25 cellular contexts compared by ENCODE assay signal in genomic region chr2:6906165-6906751, GRCh38. TPM values are rescaled to one million over a fixed set of nuclear protein-coding genes. Genes with fewer than 3 reads are reported as not detected.
DNase-seq lines count a peak whose midpoint lies in the region; ATAC-seq and FAIRE-seq lines count a peak whose summit lies in the region.
"Had no signal": no experiment of that assay in that cellular context is flagged by ENCODE, and none has a peak within 500 bp of the region (broad histone marks: within the 10 kb centered on the region; RNA-seq: fewer than 3 reads in every experiment).

No MANE protein-coding gene starts in this region.

- POLR2A ChIA-PET in naive thymus-derived CD4-positive, alpha-beta T cell (lab: Charles Lee), result interaction anchor here (0.6 to 7.9 kb wide), 5 partner anchors 9 to 1830 kb away, joined by 3 to 81 read pairs (median 8); partner anchors contain the start of genes RNF144A and RSAD2

- intact Hi-C loops in activated T-helper 2 cell treated with anti-CD3 and anti-CD28 coated beads, Interferon-gamma antibody, Interleukin-2, Interleukin-4, amounts not matched to agents 10 μg/mL and 5 μg/mL and 100 μg/mL, durations not matched to agents 14 hours and 24 hours and 36 hours (cut with micrococcal nuclease), result loop anchor here (1.0 to 5.0 kb wide), 2 partner anchors 9 to 79 kb away; no protein-coding TSS in a partner anchor
- intact Hi-C loops in naive thymus-derived CD4-positive, alpha-beta T cell (cut with micrococcal nuclease), result no loop called here

- H3K36me3 Mint-ChIP-seq in activated CD8-positive, alpha-beta memory T cell treated with anti-CD3 and anti-CD28 coated beads, Interleukin-2, amount 10 ng/mL, durations not matched to agents 7 days and 5 days, result peaks cover 90% of the 10 kb centered on the region
- peaks cover 86% of the 10 kb centered on the region for H3K36me3 Mint-ChIP-seq in activated T-helper 2 cell treated with anti-CD3 and anti-CD28 coated beads, Interferon-gamma antibody, Interleukin-2, Interleukin-4, amounts not matched to agents 10 μg/mL and 5 μg/mL and 100 μg/mL, durations not matched to agents 14 hours and 24 hours and 36 hours (ENCODE audit: low read depth)
- peaks cover 12 to 89% (median 27%) of the 10 kb centered on the region in 5 donors for H3K36me3 Mint-ChIP-seq in naive thymus-derived CD4-positive, alpha-beta T cell

- H3K27ac ChIP-seq in naive thymus-derived CD4-positive, alpha-beta T cell (ENCODE audit: low read depth, low read length), result no peak overlapping the region
- H3K27ac ChIP-seq: C4-2B, epithelial cell of prostate, GM23248, KMS-11, right lobe of liver had no signal

- DNase-seq in activated CD8-positive, alpha-beta memory T cell treated with anti-CD3 and anti-CD28 coated beads, Interleukin-2, amount 10 ng/mL, durations not matched to agents 7 days and 5 days, result no peak
- DNase-seq in activated CD8-positive, alpha-beta memory T cell treated with anti-CD3 and anti-CD28 coated beads for 24 hours, result no peak
- DNase-seq in NCI-H345 (lab: John Stamatoyannopoulos, UW) (peak; percentile 49), frontal cortex (ENCODE audit: low spot score in 2 of 2) (no peak)
- no peak for DNase-seq in activated T-helper 2 cell treated with anti-CD3 and anti-CD28 coated beads, Interferon-gamma antibody, Interleukin-2, Interleukin-4, amounts not matched to agents 10 μg/mL and 5 μg/mL and 100 μg/mL, durations not matched to agents 14 hours and 24 hours and 36 hours (ENCODE audit: low spot score)
- DNase-seq in naive thymus-derived CD4-positive, alpha-beta T cell, result no peak
- DNase-seq: activated effector memory CD4-positive, alpha-beta T cell treated with Interleukin-2 at 50 U/mL for 16 hours; central memory CD4-positive, alpha-beta T cell; GM23248; HFFc6; MV-4-11; NCI-H1930; NCI-H446 treated with DMSO at 0.1 percent for 48 hours; posterior cingulate gyrus; right lobe of liver; substantia nigra had no signal

- CTCF ChIA-PET in activated CD8-positive, alpha-beta memory T cell treated with anti-CD3 and anti-CD28 coated beads, Interleukin-2, amount 10 ng/mL, durations not matched to agents 7 days and 5 days (lab: Charles Lee), result interaction anchor here (1.2 to 4.0 kb wide), 9 partner anchors 9 to 138 kb away, joined by 3 to 27 read pairs (median 5); partner anchors contain the start of genes CMPK2 and RSAD2
- CTCF ChIA-PET in naive thymus-derived CD4-positive, alpha-beta T cell (lab: Charles Lee), result interaction anchor here (1.0 to 3.9 kb wide), 5 partner anchors 9 to 139 kb away, joined by 3 to 23 read pairs (median 7); partner anchors contain the start of gene RNF144A

- H3K4me3 ChIP-seq in naive thymus-derived CD4-positive, alpha-beta T cell (ENCODE audit: low read length), result no peak overlapping the region
- H3K4me3 ChIP-seq: GM23248, right lobe of liver had no signal

- H3K27ac Mint-ChIP-seq in activated CD8-positive, alpha-beta memory T cell treated with anti-CD3 and anti-CD28 coated beads, Interleukin-2, amount 10 ng/mL, durations not matched to agents 7 days and 5 days, result peak overlapping the region; percentile 65
- peak overlapping the region; percentile 76 for H3K27ac Mint-ChIP-seq in activated T-helper 2 cell treated with anti-CD3 and anti-CD28 coated beads, Interferon-gamma antibody, Interleukin-2, Interleukin-4, amounts not matched to agents 10 μg/mL and 5 μg/mL and 100 μg/mL, durations not matched to agents 14 hours and 24 hours and 36 hours
- peak overlapping the region in 6 of 9 donors; percentile 1 to 99 (median 70) for H3K27ac Mint-ChIP-seq in naive thymus-derived CD4-positive, alpha-beta T cell
- H3K27ac Mint-ChIP-seq: HFFc6 had no signal

- peaks cover 32 to 63% of the 10 kb centered on the region in 2 donors for H3K4me1 ChIP-seq in naive thymus-derived CD4-positive, alpha-beta T cell (ENCODE audit: control insufficient read depth in 2 of 2, insufficient read depth in 2 of 2, low read length in 2 of 2)
- H3K4me1 ChIP-seq: right lobe of liver had no signal

- H3K9me3 Mint-ChIP-seq in activated CD8-positive, alpha-beta memory T cell treated with anti-CD3 and anti-CD28 coated beads, Interleukin-2, amount 10 ng/mL, durations not matched to agents 7 days and 5 days (ENCODE audit: low read depth), result peaks cover 17% of the 10 kb centered on the region
- H3K9me3 Mint-ChIP-seq in activated T-helper 2 cell treated with anti-CD3 and anti-CD28 coated beads, Interferon-gamma antibody, Interleukin-2, Interleukin-4, amounts not matched to agents 10 μg/mL and 5 μg/mL and 100 μg/mL, durations not matched to agents 14 hours and 24 hours and 36 hours, result peaks cover 55% of the 10 kb centered on the region
- peaks cover 2 to 33% (median 22%) of the 10 kb centered on the region in 11 donors for H3K9me3 Mint-ChIP-seq in naive thymus-derived CD4-positive, alpha-beta T cell

- H3K36me3 ChIP-seq in naive thymus-derived CD4-positive, alpha-beta T cell (ENCODE audit: control insufficient read depth in 2 of 3, insufficient read depth in 3 of 3, low read length in 3 of 3), result no peaks in the 10 kb centered on the region
- H3K36me3 ChIP-seq: right lobe of liver had no signal

- H3K27me3 Mint-ChIP-seq in activated CD8-positive, alpha-beta memory T cell treated with anti-CD3 and anti-CD28 coated beads, Interleukin-2, amount 10 ng/mL, durations not matched to agents 7 days and 5 days, result no peaks in the 10 kb centered on the region
- no peaks in the 10 kb centered on the region for H3K27me3 Mint-ChIP-seq in activated T-helper 2 cell treated with anti-CD3 and anti-CD28 coated beads, Interferon-gamma antibody, Interleukin-2, Interleukin-4, amounts not matched to agents 10 μg/mL and 5 μg/mL and 100 μg/mL, durations not matched to agents 14 hours and 24 hours and 36 hours (ENCODE audit: low read depth)
- peaks cover 0 to 5% (median 0%) of the 10 kb centered on the region in 5 donors for H3K27me3 Mint-ChIP-seq in naive thymus-derived CD4-positive, alpha-beta T cell

- H3K4me1 Mint-ChIP-seq in activated CD8-positive, alpha-beta memory T cell treated with anti-CD3 and anti-CD28 coated beads, Interleukin-2, amount 10 ng/mL, durations not matched to agents 7 days and 5 days, result peaks cover 63% of the 10 kb centered on the region
- H3K4me1 Mint-ChIP-seq in activated T-helper 2 cell treated with anti-CD3 and anti-CD28 coated beads, Interferon-gamma antibody, Interleukin-2, Interleukin-4, amounts not matched to agents 10 μg/mL and 5 μg/mL and 100 μg/mL, durations not matched to agents 14 hours and 24 hours and 36 hours (ENCODE audit: low read depth), result peaks cover 49% of the 10 kb centered on the region
- peaks cover 46 to 80% (median 62%) of the 10 kb centered on the region in 7 donors for H3K4me1 Mint-ChIP-seq in naive thymus-derived CD4-positive, alpha-beta T cell
- H3K4me1 Mint-ChIP-seq: neural crest cell had no signal

- H3K4me3 Mint-ChIP-seq in activated CD8-positive, alpha-beta memory T cell treated with anti-CD3 and anti-CD28 coated beads, Interleukin-2, amount 10 ng/mL, durations not matched to agents 7 days and 5 days, result no peak overlapping the region
- no peak overlapping the region for H3K4me3 Mint-ChIP-seq in activated T-helper 2 cell treated with anti-CD3 and anti-CD28 coated beads, Interferon-gamma antibody, Interleukin-2, Interleukin-4, amounts not matched to agents 10 μg/mL and 5 μg/mL and 100 μg/mL, durations not matched to agents 14 hours and 24 hours and 36 hours (ENCODE audit: low read depth)
- H3K4me3 Mint-ChIP-seq in naive thymus-derived CD4-positive, alpha-beta T cell, result peak overlapping the region in 7 of 10 donors; percentile 5 to 83 (median 14)
- H3K4me3 Mint-ChIP-seq: HFFc6, neural crest cell had no signal

- FAIRE-seq in frontal cortex (lab: Jason Lieb, UNC), result no peak
- FAIRE-seq: astrocyte, HTR-8/SVneo, islet of Langerhans had no signal

- ATAC-seq in activated CD8-positive, alpha-beta memory T cell treated with anti-CD3 and anti-CD28 coated beads, Interleukin-2, amount 10 ng/mL, durations not matched to agents 7 days and 5 days, result peak; percentile 48
- ATAC-seq in naive thymus-derived CD4-positive, alpha-beta T cell, result no peak
- no peak for ATAC-seq in GM19463 (IDR thresholded peaks at IDR 0.05; ENCODE audit: unreplicated experiment)
- ATAC-seq: right lobe of liver had no signal

- no peaks in the 10 kb centered on the region for H3K9me3 ChIP-seq in naive thymus-derived CD4-positive, alpha-beta T cell (ENCODE audit: control insufficient read depth in 2 of 3, low read length in 3 of 3)
- H3K9me3 ChIP-seq: right lobe of liver had no signal

- H3K27me3 ChIP-seq in naive thymus-derived CD4-positive, alpha-beta T cell (ENCODE audit: control insufficient read depth in 2 of 2, insufficient read depth in 2 of 2, low read length in 2 of 2), result no peaks in the 10 kb centered on the region
- H3K27me3 ChIP-seq: right lobe of liver had no signal

RNA-seq across cellular contexts. Expression of gene RNF144A, which starts 11.0 kb away (rescaled TPM):
- 10 to 100 TPM; 20.0 to 35.5 TPM for total RNA-seq in activated CD8-positive, alpha-beta memory T cell treated with anti-CD3 and anti-CD28 coated beads, Interleukin-2, amount 10 ng/mL, durations not matched to agents 7 days and 5 days
- 19.9 and 20.0 TPM in 2 replicates for total RNA-seq in activated T-helper 2 cell treated with anti-CD3 and anti-CD28 coated beads, Interferon-gamma antibody, Interleukin-2, Interleukin-4, amounts not matched to agents 10 μg/mL and 5 μg/mL and 100 μg/mL, durations not matched to agents 14 hours and 24 hours and 36 hours
- total RNA-seq in naive thymus-derived CD4-positive, alpha-beta T cell, result 10 to 100 TPM; 40.0 to 74.4 (median 61.2) TPM
- 10 to 100 TPM; 21.2 to 23.5 TPM for polyA plus RNA-seq in naive thymus-derived CD4-positive, alpha-beta T cell
- 33.8 TPM for total RNA-seq in frontal cortex
- total RNA-seq: HFFc6 had no signal

RNA-seq across cellular contexts. Expression of gene RSAD2, which starts 28.7 kb away (rescaled TPM):
- 100 to 1,000 TPM in 1 of 2 experiments, 10 to 100 TPM in 1; 83.0 to 183 TPM for total RNA-seq in activated CD8-positive, alpha-beta memory T cell treated with anti-CD3 and anti-CD28 coated beads, Interleukin-2, amount 10 ng/mL, durations not matched to agents 7 days and 5 days
- 2.0 and 2.2 TPM in 2 replicates for total RNA-seq in activated T-helper 2 cell treated with anti-CD3 and anti-CD28 coated beads, Interferon-gamma antibody, Interleukin-2, Interleukin-4, amounts not matched to agents 10 μg/mL and 5 μg/mL and 100 μg/mL, durations not matched to agents 14 hours and 24 hours and 36 hours
- 10 to 100 TPM in 1 of 5 experiments, 1 to 10 TPM in 4; 5.0 to 72.6 (median 5.6) TPM for total RNA-seq in naive thymus-derived CD4-positive, alpha-beta T cell
- 10 to 100 TPM in 1 of 2 donors, 1 to 10 TPM in 1; 8.2 to 15.0 TPM for polyA plus RNA-seq in naive thymus-derived CD4-positive, alpha-beta T cell
- total RNA-seq in frontal cortex, result 3.3 TPM
- total RNA-seq: GM23248, HFFc6 had no signal
- polyA plus RNA-seq: AG04450, GM23248 had no signal

RNA-seq across cellular contexts. Expression of gene CMPK2, which starts 40.6 kb away (rescaled TPM):
- total RNA-seq in activated CD8-positive, alpha-beta memory T cell treated with anti-CD3 and anti-CD28 coated beads, Interleukin-2, amount 10 ng/mL, durations not matched to agents 7 days and 5 days, result 100 to 1,000 TPM in 1 of 2 experiments, 10 to 100 TPM in 1; 81.3 to 164 TPM
- total RNA-seq in activated T-helper 2 cell treated with anti-CD3 and anti-CD28 coated beads, Interferon-gamma antibody, Interleukin-2, Interleukin-4, amounts not matched to agents 10 μg/mL and 5 μg/mL and 100 μg/mL, durations not matched to agents 14 hours and 24 hours and 36 hours, result 2.8 and 2.9 TPM in 2 replicates
- total RNA-seq in naive thymus-derived CD4-positive, alpha-beta T cell, result 10 to 100 TPM in 1 of 5 experiments, 1 to 10 TPM in 4; 4.0 to 63.0 (median 6.6) TPM
- polyA plus RNA-seq in naive thymus-derived CD4-positive, alpha-beta T cell, result 1 to 10 TPM; 5.0 to 8.7 TPM
- 10.2 TPM for total RNA-seq in frontal cortex
- total RNA-seq: GM23248, HFFc6 had no signal
- polyA plus RNA-seq: AG04450 had no signal

Comparison
In these comparisons a context has a peak if more than half of its experiments do, and no peak if none do; other contexts are left out.
1. H3K4me3 Mint-ChIP-seq: peak in naive thymus-derived CD4-positive, alpha-beta T cell (7 of 10); none in activated CD8-positive, alpha-beta memory T cell treated with anti-CD3 and anti-CD28 coated beads, Interleukin-2, amount 10 ng/mL, durations not matched to agents 7 days and 5 days (single experiment) and activated T-helper 2 cell treated with anti-CD3 and anti-CD28 coated beads, Interferon-gamma antibody, Interleukin-2, Interleukin-4, amounts not matched to agents 10 μg/mL and 5 μg/mL and 100 μg/mL, durations not matched to agents 14 hours and 24 hours and 36 hours (single experiment).
2. Peak in every context shown above with its lines, with median percentiles within 50 percentile points of each other: H3K27ac Mint-ChIP-seq.